18 cellular contexts compared by ENCODE assay signal in the genomic region with DNA sequence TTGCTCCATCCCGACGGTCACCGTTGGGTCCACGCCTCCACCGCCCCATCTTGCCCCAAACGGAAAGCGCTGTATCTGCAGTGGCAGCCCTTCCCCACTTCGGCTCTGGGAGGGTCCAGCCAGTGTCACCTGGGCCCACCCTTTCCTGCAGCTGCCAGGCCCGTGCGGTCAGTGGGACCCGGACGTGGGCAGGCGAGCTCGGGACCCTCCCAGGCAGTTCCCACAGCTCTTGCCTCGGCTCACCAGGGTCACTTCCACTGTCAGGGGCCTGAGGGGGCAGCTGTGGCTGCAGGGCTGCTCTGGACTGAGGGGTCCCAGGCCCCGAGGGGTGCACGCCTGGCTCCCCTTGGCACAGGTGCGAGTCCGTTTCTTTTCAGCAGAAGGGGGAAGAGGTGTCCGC.
DNase-seq lines count a peak whose midpoint lies in the region; ATAC-seq and TF ChIP-seq lines count a peak whose summit lies in the region.
"Had no signal": no experiment of that assay in that cellular context is flagged by ENCODE, and none has a peak within 500 bp of the region (broad histone marks: within the 10 kb centered on the region; RNA-seq: fewer than 3 reads in every experiment).

No MANE protein-coding gene starts in this region.

- no peaks in the 10 kb centered on the region; the same call in 1 of the 2 replicates for H3K27me3 ChIP-seq in BLaER1
- no peaks in the 10 kb centered on the region for H3K27me3 ChIP-seq in CD8-positive, alpha-beta T cell (ENCODE audit: insufficient read depth, low read length)
- H3K27me3 ChIP-seq in dorsolateral prefrontal cortex = no peaks in the 10 kb centered on the region

- DNase-seq in CD8-positive, alpha-beta T cell = no peak
- DNase-seq in dorsolateral prefrontal cortex = no peak
- no peak for DNase-seq in nephron progenitor cell
- DNase-seq in DMS 273 (lab: John Stamatoyannopoulos, UW; ENCODE audit: unreplicated experiment) = no peak
- DNase-seq in GM13977 (ENCODE audit: low spot score) = no peak
- no peak for DNase-seq in NCI-H510A treated with DMSO at 0.1 percent for 48 hours (lab: John Stamatoyannopoulos, UW)
- DNase-seq: ACHN, COR-L47, H9, Kasumi-1, NCI-H1105 treated with DMSO at 0.1 percent for 48 hours, NCI-H187 treated with DMSO at 0.1 percent for 48 hours, NCI-H446, NCI-H774, Right ventricle myocardium superior had no signal

- peaks cover 57% of the 10 kb centered on the region for H4K20me1 ChIP-seq in BLaER1

- in situ Hi-C loops in GM13977 (cut with MboI; ENCODE audit: low pct_unique_long_range_greater_than_20kb, low sequenced_read_pairs, unreplicated experiment) = no loop called here

- H3K27me3 Mint-ChIP-seq in CD8-positive, alpha-beta T cell (ENCODE audit: low read depth) = no peaks in the 10 kb centered on the region
- no peaks in the 10 kb centered on the region for H3K27me3 Mint-ChIP-seq in nephron progenitor cell (ENCODE audit: low read depth, poor library complexity)
- H3K27me3 Mint-ChIP-seq: B cell had no signal

- H3K4me1 Mint-ChIP-seq in CD8-positive, alpha-beta T cell (ENCODE audit: low read depth) = peaks cover 21% of the 10 kb centered on the region
- H3K4me1 Mint-ChIP-seq in nephron progenitor cell = peaks cover 32% of the 10 kb centered on the region

- no peak overlapping the region for H3K4me3 Mint-ChIP-seq in CD8-positive, alpha-beta T cell
- no peak overlapping the region for H3K4me3 Mint-ChIP-seq in nephron progenitor cell
- H3K4me3 Mint-ChIP-seq: B cell, H9 had no signal

- CTCF ChIA-PET in CD8-positive, alpha-beta T cell (lab: Charles Lee) = interaction anchor here (1.4 to 6.0 kb wide), 2 partner anchors 75 to 113 kb away, joined by 3 to 31 read pairs; a partner anchor contains a TSS

- H3K27ac ChIP-seq in BLaER1 = no peak overlapping the region
- H3K27ac ChIP-seq in CD8-positive, alpha-beta T cell (ENCODE audit: low read depth, low read length) = no peak overlapping the region
- H3K27ac ChIP-seq in dorsolateral prefrontal cortex = peak overlapping the region in 38 of 59 donors; percentile 2 to 96 (median 48)

- H3K9ac ChIP-seq in BLaER1 = no peak overlapping the region

- intact Hi-C loops in CD8-positive, alpha-beta T cell (cut with DNase I, micrococcal nuclease) = no loop called here
- intact Hi-C loops in dorsolateral prefrontal cortex (cut with DNase I) = loop anchor here in 1 of 2 donors (5.0 kb wide), 1 partner anchor 117 kb away; a partner anchor contains a TSS

- TF ChIP-seq CTCF in CD8-positive, alpha-beta T cell (IDR thresholded peaks at IDR 0.05) = no peak
- TF ChIP-seq CTCF in dorsolateral prefrontal cortex (IDR thresholded peaks at IDR 0.05 in 54 of 56, conservative IDR thresholded peaks at IDR 0.05 in 2 of 56; ENCODE audit: low read depth in 1 of 56, partially characterized antibody in 56 of 56) (no peak), nephron progenitor cell (IDR thresholded peaks at IDR 0.05) (no peak), GM13977 (IDR thresholded peaks at IDR 0.05; ENCODE audit: extremely low read depth, insufficient read depth, missing control alignments) (no peak)

- POLR2A ChIA-PET in CD8-positive, alpha-beta T cell (lab: Charles Lee) = no interaction called here

- peaks cover 89% of the 10 kb centered on the region for H3K4me1 ChIP-seq in BLaER1
- H3K4me1 ChIP-seq in CD8-positive, alpha-beta T cell (ENCODE audit: insufficient read depth, low read length) = peaks cover 26% of the 10 kb centered on the region

- peak overlapping the region; percentile 13; the same call in 1 of the 2 replicates for H3K4me2 ChIP-seq in BLaER1

- H3K36me3 Mint-ChIP-seq in CD8-positive, alpha-beta T cell = peaks cover 46% of the 10 kb centered on the region
- peaks cover 30% of the 10 kb centered on the region for H3K36me3 Mint-ChIP-seq in nephron progenitor cell (ENCODE audit: low read depth)

- H3K4me3 ChIP-seq in BLaER1 (no peak overlapping the region), dorsolateral prefrontal cortex (no peak overlapping the region)
- H3K4me3 ChIP-seq in CD8-positive, alpha-beta T cell (ENCODE audit: low read depth, low read length) = no peak overlapping the region

- H3K9me3 Mint-ChIP-seq in CD8-positive, alpha-beta T cell = no peaks in the 10 kb centered on the region
- H3K9me3 Mint-ChIP-seq in nephron progenitor cell = no peaks in the 10 kb centered on the region
- H3K9me3 Mint-ChIP-seq: H9 had no signal

- peaks cover 46% of the 10 kb centered on the region for H3K36me3 ChIP-seq in BLaER1
- peaks cover 26% of the 10 kb centered on the region for H3K36me3 ChIP-seq in CD8-positive, alpha-beta T cell (ENCODE audit: insufficient read depth, low read length)

- ATAC-seq in CD8-positive, alpha-beta T cell = no peak
- ATAC-seq: Panc1 had no signal

- H3K27ac Mint-ChIP-seq in CD8-positive, alpha-beta T cell = peak overlapping the region; percentile 57
- H3K27ac Mint-ChIP-seq in nephron progenitor cell = peak overlapping the region; percentile 72

- H3K9me3 ChIP-seq in BLaER1 = no peaks in the 10 kb centered on the region
- H3K9me3 ChIP-seq in CD8-positive, alpha-beta T cell (ENCODE audit: low read length) = no peaks in the 10 kb centered on the region

Comparison
In these comparisons a context has a peak if more than half of its experiments do, and no peak if none do; other contexts are left out.
1. H3K27ac ChIP-seq: peak in dorsolateral prefrontal cortex (38 of 59); none in BLaER1 (single experiment) and CD8-positive, alpha-beta T cell (single experiment).